ENCODE assay signal across 24 cellular contexts in the genomic region with DNA sequence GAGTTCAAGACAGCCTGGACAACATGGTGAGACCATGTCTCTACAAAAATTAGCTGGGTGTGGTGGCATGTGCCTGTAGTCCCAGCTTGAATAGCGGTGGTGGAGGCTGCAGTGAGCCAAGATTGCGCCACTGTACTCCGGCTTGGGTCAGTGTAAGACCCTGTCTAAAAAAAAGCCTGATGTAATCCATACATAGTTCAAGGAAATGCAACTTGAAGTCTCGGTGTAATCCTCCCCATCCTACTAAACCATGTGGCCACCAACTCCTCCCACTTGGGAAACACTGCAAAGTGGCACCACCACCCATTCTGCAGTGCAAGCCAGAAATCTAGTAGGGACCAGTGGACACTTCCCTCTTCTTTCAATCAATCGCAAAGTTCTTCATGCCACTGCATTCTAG.
"Had no signal": no experiment of that assay in that cellular context is flagged by ENCODE, and none has a peak within 500 bp of the region (broad histone marks: within the 10 kb centered on the region; RNA-seq: fewer than 3 reads in every experiment).

No MANE protein-coding gene starts in this region.

- H3K27ac ChIP-seq: coronary artery, esophagus squamous epithelium, heart left ventricle, right lobe of liver, skin epidermis, tibial artery had no signal

- H3K9me3 Mint-ChIP-seq: activated CD4-positive, alpha-beta memory T cell treated with anti-CD3 and anti-CD28 coated beads, Interleukin-2, amount 10 ng/mL, durations not matched to agents 7 days and 5 days; activated CD4-positive, alpha-beta T cell treated with anti-CD3 and anti-CD28 coated beads, Interleukin-2, amount 10 ng/mL, durations not matched to agents 24 days and 14 days; activated naive CD4-positive, alpha-beta T cell treated with anti-CD3 and anti-CD28 coated beads, Interleukin-2, amount 10 ng/mL, durations not matched to agents 7 days and 5 days; endodermal cell; nephron progenitor cell; stimulated activated effector memory CD8-positive, alpha-beta T cell treated with anti-CD3 and anti-CD28 coated beads, Interleukin-12 subunit alpha, Interleukin-12 subunit beta, amount 100 ng/mL, for 72 hours; stimulated activated naive CD8-positive, alpha-beta T cell treated with anti-CD3 and anti-CD28 coated beads, Interleukin-15, amount 100 ng/mL, for 72 hours had no signal

- DNase-seq: activated CD4-positive, alpha-beta memory T cell treated with anti-CD3 and anti-CD28 coated beads, Interleukin-2, amount 10 ng/mL, durations not matched to agents 7 days and 5 days; activated CD4-positive, alpha-beta T cell treated with anti-CD3 and anti-CD28 coated beads, Interleukin-2, amount 10 ng/mL, durations not matched to agents 24 days and 14 days; activated CD8-positive, alpha-beta memory T cell treated with anti-CD3 and anti-CD28 coated beads, Interleukin-2, amount 10 ng/mL, durations not matched to agents 7 days and 5 days; activated effector memory CD4-positive, alpha-beta T cell treated with anti-CD3 and anti-CD28 coated beads, Interleukin-2, amount 50 U/mL, for 16 hours; activated naive CD4-positive, alpha-beta T cell treated with anti-CD3 and anti-CD28 coated beads, Interleukin-2, amount 10 ng/mL, durations not matched to agents 7 days and 5 days; activated T-cell treated with anti-CD3 and anti-CD28 coated beads for 4 hours; amygdala; cerebellar nuclear complex; endodermal cell; esophagus squamous epithelium; heart left ventricle; islet precursor cell; left cardiac atrium; mesenchymal stem cell; mucosa of descending colon; nephron progenitor cell; occipital lobe; right lobe of liver; stimulated activated CD4-positive, alpha-beta T cell treated with anti-CD3 and anti-CD28 coated beads, Interleukin-1b, Interleukin-23, amount 100 ng/mL, for 48 hours; stimulated activated naive CD8-positive, alpha-beta T cell treated with anti-CD3 and anti-CD28 coated beads, Interleukin-15, amount 100 ng/mL, for 72 hours; tibial artery had no signal

- H3K4me3 Mint-ChIP-seq: activated CD4-positive, alpha-beta memory T cell treated with anti-CD3 and anti-CD28 coated beads, Interleukin-2, amount 10 ng/mL, durations not matched to agents 7 days and 5 days; activated CD4-positive, alpha-beta T cell treated with anti-CD3 and anti-CD28 coated beads, Interleukin-2, amount 10 ng/mL, durations not matched to agents 24 days and 14 days; activated CD8-positive, alpha-beta memory T cell treated with anti-CD3 and anti-CD28 coated beads, Interleukin-2, amount 10 ng/mL, durations not matched to agents 7 days and 5 days; activated naive CD4-positive, alpha-beta T cell treated with anti-CD3 and anti-CD28 coated beads, Interleukin-2, amount 10 ng/mL, durations not matched to agents 7 days and 5 days; endodermal cell; nephron progenitor cell; stimulated activated effector memory CD8-positive, alpha-beta T cell treated with anti-CD3 and anti-CD28 coated beads, Interleukin-12 subunit alpha, Interleukin-12 subunit beta, amount 100 ng/mL, for 72 hours; stimulated activated naive CD8-positive, alpha-beta T cell treated with anti-CD3 and anti-CD28 coated beads, Interleukin-15, amount 100 ng/mL, for 72 hours had no signal

- H3K9me3 ChIP-seq: esophagus squamous epithelium, heart left ventricle, mucosa of descending colon, right lobe of liver, tibial artery had no signal

- H3K27me3 Mint-ChIP-seq: activated CD4-positive, alpha-beta memory T cell treated with anti-CD3 and anti-CD28 coated beads, Interleukin-2, amount 10 ng/mL, durations not matched to agents 7 days and 5 days; activated CD4-positive, alpha-beta T cell treated with anti-CD3 and anti-CD28 coated beads, Interleukin-2, amount 10 ng/mL, durations not matched to agents 24 days and 14 days; activated CD8-positive, alpha-beta memory T cell treated with anti-CD3 and anti-CD28 coated beads, Interleukin-2, amount 10 ng/mL, durations not matched to agents 7 days and 5 days; stimulated activated naive CD8-positive, alpha-beta T cell treated with anti-CD3 and anti-CD28 coated beads, Interleukin-15, amount 100 ng/mL, for 72 hours had no signal

- H3K36me3 ChIP-seq: esophagus squamous epithelium, heart left ventricle, right lobe of liver, tibial artery had no signal

- H3K4me3 ChIP-seq: coronary artery, esophagus squamous epithelium, heart left ventricle, mucosa of descending colon, right lobe of liver, skin epidermis, tibial artery had no signal

- ATAC-seq: activated CD8-positive, alpha-beta memory T cell treated with anti-CD3 and anti-CD28 coated beads, Interleukin-2, amount 10 ng/mL, durations not matched to agents 7 days and 5 days; heart left ventricle; left cardiac atrium; mucosa of descending colon; right lobe of liver; stimulated activated effector memory CD8-positive, alpha-beta T cell treated with anti-CD3 and anti-CD28 coated beads, Interleukin-12 subunit alpha, Interleukin-12 subunit beta, amount 100 ng/mL, for 72 hours; stimulated activated naive CD8-positive, alpha-beta T cell treated with anti-CD3 and anti-CD28 coated beads, Interleukin-15, amount 100 ng/mL, for 72 hours had no signal

- H3K27ac Mint-ChIP-seq: activated CD4-positive, alpha-beta memory T cell treated with anti-CD3 and anti-CD28 coated beads, Interleukin-2, amount 10 ng/mL, durations not matched to agents 7 days and 5 days; activated CD4-positive, alpha-beta T cell treated with anti-CD3 and anti-CD28 coated beads, Interleukin-2, amount 10 ng/mL, durations not matched to agents 24 days and 14 days; activated CD8-positive, alpha-beta memory T cell treated with anti-CD3 and anti-CD28 coated beads, Interleukin-2, amount 10 ng/mL, durations not matched to agents 7 days and 5 days; activated naive CD4-positive, alpha-beta T cell treated with anti-CD3 and anti-CD28 coated beads, Interleukin-2, amount 10 ng/mL, durations not matched to agents 7 days and 5 days; endodermal cell; stimulated activated effector memory CD8-positive, alpha-beta T cell treated with anti-CD3 and anti-CD28 coated beads, Interleukin-12 subunit alpha, Interleukin-12 subunit beta, amount 100 ng/mL, for 72 hours; stimulated activated naive CD8-positive, alpha-beta T cell treated with anti-CD3 and anti-CD28 coated beads, Interleukin-15, amount 100 ng/mL, for 72 hours had no signal

- H3K27me3 ChIP-seq: esophagus squamous epithelium, heart left ventricle, right lobe of liver, tibial artery had no signal
